ENCODE assay signal across 1 cellular context in genomic region chr2:74529357-74530238, GRCh38.
TF ChIP-seq lines count a peak whose summit lies in the region.

AUP1 (minus strand) TSS chr2:74529706; CDS start chr2:74529629, 77 bp downstream.
HTRA2 (plus strand) TSS chr2:74529933; CDS start chr2:74530007, 74 bp downstream.

TF ChIP-seq in K562, 482 proteins besides CTCF, POLR2A, EP300 and RAD21 (continued from another document):
- TF ChIP-seq CAMTA2 (CRISPR knock-in tag; conservative IDR thresholded peaks at IDR 0.05) (no peak), FOXJ3 (CRISPR knock-in tag; IDR thresholded peaks at IDR 0.05) (no peak), GABPA (tag; conservative IDR thresholded peaks at IDR 0.05; ENCODE audit: low read depth) (peak; percentile 95), ZFP36 (IDR thresholded peaks at IDR 0.05; ENCODE audit: low read depth, low read length, partially characterized antibody) (no peak), ZNF740 (CRISPR knock-in tag; IDR thresholded peaks at IDR 0.05) (no peak), ZNF740 (tag; IDR thresholded peaks at IDR 0.05) (no peak), ELF4 (CRISPR knock-in tag; IDR thresholded peaks at IDR 0.05) (no peak), KDM4B (IDR thresholded peaks at IDR 0.05; ENCODE audit: borderline replicate concordance in 2 of 2, low read depth in 1 of 2) (peak in 1 of 2 experiments; percentile 69; a peak in 2 of 4 replicates), CHD1 (IDR thresholded peaks at IDR 0.05; ENCODE audit: low read length) (peak; percentile 58), KAT2B (IDR thresholded peaks at IDR 0.05; ENCODE audit: low read depth, low read length) (no peak), POLR2H (tag; IDR thresholded peaks at IDR 0.05; ENCODE audit: low read depth) (peak; percentile 73), ZNF324 (CRISPR knock-in tag; IDR thresholded peaks at IDR 0.05) (no peak), TCF7 (IDR thresholded peaks at IDR 0.05; ENCODE audit: borderline replicate concordance) (peak; percentile 82; the same call in 1 of the 2 replicates), WHSC1 (IDR thresholded peaks at IDR 0.05; ENCODE audit: low read length) (no peak), MAX (CRISPR knock-in tag; IDR thresholded peaks at IDR 0.05) (peak; percentile 38), SIN3A (IDR thresholded peaks at IDR 0.05; ENCODE audit: borderline replicate concordance in 2 of 2, control insufficient read depth in 1 of 2, low read depth in 2 of 2, low read length in 2 of 2) (0 out of 4 replicates have a peak, but pooled peaks of 1 of the 2 experiments have one; percentile 45), MXI1 (IDR thresholded peaks at IDR 0.05; ENCODE audit: low read depth, low read length) (peak; percentile 61; the same call in 1 of the 2 replicates), NR2C2 (CRISPR knock-in tag; IDR thresholded peaks at IDR 0.05) (peak; percentile 89), NR2C2 (tag; IDR thresholded peaks at IDR 0.05) (peak; percentile 97), TRIM28 (IDR thresholded peaks at IDR 0.05) (no peak), POLR3A (IDR thresholded peaks at IDR 0.05; ENCODE audit: borderline replicate concordance, extremely low read depth, insufficient read depth, insufficient read length) (no peak), TFE3 (CRISPR knock-in tag; IDR thresholded peaks at IDR 0.05) (no peak), ZNF830 (CRISPR knock-in tag; IDR thresholded peaks at IDR 0.05) (no peak), PCBP1 (IDR thresholded peaks at IDR 0.05; ENCODE audit: low read depth, low read length, poor library complexity, severe bottlenecking) (no peak), TSHZ1 (CRISPR knock-in tag; IDR thresholded peaks at IDR 0.05) (no peak), USF1 (CRISPR knock-in tag; IDR thresholded peaks at IDR 0.05) (no peak), PHB (CRISPR knock-in tag; IDR thresholded peaks at IDR 0.05) (0 out of 2 replicates have a peak, but pooled peaks have one; percentile 61), MECOM (CRISPR knock-in tag; IDR thresholded peaks at IDR 0.05) (no peak), HCFC1 (IDR thresholded peaks at IDR 0.05; ENCODE audit: low read depth, low read length) (peak; percentile 98), ARID3A (IDR thresholded peaks at IDR 0.05; ENCODE audit: borderline replicate concordance, low read depth, low read length) (no peak), SMC3 (conservative IDR thresholded peaks at IDR 0.05; ENCODE audit: insufficient read depth, low read depth, low read length) (no peak), GMEB1 (CRISPR knock-in tag; IDR thresholded peaks at IDR 0.05) (peak; percentile 72), ETV1 (tag; conservative IDR thresholded peaks at IDR 0.05; ENCODE audit: low read depth) (peak; percentile 90), ARID2 (IDR thresholded peaks at IDR 0.05) (no peak), CXXC5 (CRISPR knock-in tag; IDR thresholded peaks at IDR 0.05) (peak; percentile 84), MTA3 (IDR thresholded peaks at IDR 0.05; ENCODE audit: borderline replicate concordance) (no peak), PHF8 (IDR thresholded peaks at IDR 0.05; ENCODE audit: borderline replicate concordance, low read length) (peak; percentile 92), MITF (IDR thresholded peaks at IDR 0.05) (no peak; the same call in 1 of the 2 replicates), SUPT5H (IDR thresholded peaks at IDR 0.05) (peak; percentile 95), ZNF57 (CRISPR knock-in tag; IDR thresholded peaks at IDR 0.05) (no peak), HNRNPH1 (optimal IDR thresholded peaks at IDR 0.05; ENCODE audit: low read depth, low read length) (no peak), ZNF695 (CRISPR knock-in tag; IDR thresholded peaks at IDR 0.05) (no peak), SRSF3 (IDR thresholded peaks at IDR 0.05; ENCODE audit: insufficient read depth, low read length) (no peak), FOXJ2 (tag; IDR thresholded peaks at IDR 0.05) (no peak), BCL6 (CRISPR knock-in tag; IDR thresholded peaks at IDR 0.05) (no peak), ZNF184 (CRISPR knock-in tag; IDR thresholded peaks at IDR 0.05) (no peak), ETS2 (tag; IDR thresholded peaks at IDR 0.05; ENCODE audit: borderline replicate concordance, poor library complexity, severe bottlenecking) (no peak), ZNF445 (CRISPR knock-in tag; IDR thresholded peaks at IDR 0.05; ENCODE audit: low read depth) (no peak), ZBTB34 (CRISPR knock-in tag; IDR thresholded peaks at IDR 0.05) (no peak), KLF16 (IDR thresholded peaks at IDR 0.05) (no peak)
